Comparison of ENCODE assay signal across 1 cellular context in the genomic region with DNA sequence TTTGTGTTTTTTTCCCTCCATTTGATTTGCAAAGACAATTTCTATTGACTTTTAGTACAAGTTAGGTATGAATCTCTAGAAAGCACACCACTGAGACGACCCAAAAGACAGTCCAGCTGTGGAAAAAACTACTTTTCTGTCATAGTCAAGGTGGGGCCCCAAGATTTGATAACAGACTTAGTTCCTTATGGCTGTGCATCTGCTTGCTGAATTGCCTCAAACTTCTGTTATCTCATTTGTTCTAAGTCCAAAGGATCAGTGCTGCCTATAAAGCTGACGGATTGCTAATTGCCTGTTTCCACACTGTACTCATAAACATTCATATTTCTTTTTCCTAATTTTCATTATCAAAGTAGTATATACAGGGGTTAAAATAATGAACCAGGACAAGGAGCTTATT.
TF ChIP-seq lines count a peak whose summit lies in the region.

No MANE protein-coding gene starts in this region.

TF ChIP-seq in K562, 482 proteins besides CTCF, POLR2A, EP300 and RAD21 (continued from another document):
- TF ChIP-seq SMARCE1 (IDR thresholded peaks at IDR 0.05) (0 out of 2 replicates have a peak, but pooled peaks have one; percentile 17), RBM39 (optimal IDR thresholded peaks at IDR 0.05; ENCODE audit: low read depth, low read length) (no peak)
